21 cellular contexts compared by ENCODE assay signal in the genomic region with DNA sequence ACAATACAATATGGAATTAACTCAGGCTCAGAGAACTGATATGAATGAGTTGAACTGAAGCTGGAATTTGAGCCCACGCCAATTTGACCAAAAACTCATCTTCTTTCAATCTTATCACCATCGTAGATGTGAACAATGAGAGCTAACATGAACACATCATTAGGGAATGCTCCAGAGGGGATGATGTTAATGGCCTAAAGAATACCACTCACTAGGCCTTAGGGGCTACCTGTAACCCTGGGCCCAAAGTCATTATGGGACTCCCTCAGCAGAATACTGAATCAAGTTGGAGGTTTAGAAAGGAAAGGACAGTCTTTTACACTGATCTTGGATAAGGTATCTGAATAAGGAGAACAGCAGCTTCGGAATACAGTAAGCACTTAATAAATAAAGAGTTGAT.
DNase-seq lines count a peak whose midpoint lies in the region; ATAC-seq, FAIRE-seq and TF ChIP-seq lines count a peak whose summit lies in the region.
"Had no signal": no experiment of that assay in that cellular context is flagged by ENCODE, and none has a peak within 500 bp of the region (broad histone marks: within the 10 kb centered on the region; RNA-seq: fewer than 3 reads in every experiment).

No MANE protein-coding gene starts in this region.

- intact Hi-C loops in sciatic nerve (cut with DNase I): no loop called here

- H3K4me3 ChIP-seq in GM23338: peak overlapping the region; percentile 44; the same call in 1 of the 2 replicates
- H3K4me3 ChIP-seq in NT2/D1 (ENCODE audit: insufficient read length, low read depth): peak overlapping the region; percentile 16
- peak overlapping the region; percentile 39 for H3K4me3 ChIP-seq in iPS-18a (ENCODE audit: low read length)

- H3K36me3 ChIP-seq in GM23338 (ENCODE audit: insufficient read depth) (no peaks in the 10 kb centered on the region), NT2/D1 (ENCODE audit: insufficient read depth, insufficient read length, low read length) (no peaks in the 10 kb centered on the region), iPS-18a (ENCODE audit: control insufficient read depth, low read depth, low read length) (no peaks in the 10 kb centered on the region)

- H3K4me1 Mint-ChIP-seq in GM23338 (peaks cover 7% of the 10 kb centered on the region), neural crest cell (peaks cover 5% of the 10 kb centered on the region)
- H3K4me1 Mint-ChIP-seq: T-cell had no signal

- peak overlapping the region; percentile 11; the same call in 1 of the 2 replicates for H2AFZ ChIP-seq in GM23338

- H3K9me3 ChIP-seq in NT2/D1 (ENCODE audit: insufficient read depth, low read length) (no peaks in the 10 kb centered on the region), iPS-18a (ENCODE audit: control insufficient read depth, low read depth, low read length) (no peaks in the 10 kb centered on the region)

- H3K36me3 Mint-ChIP-seq in GM23338 (ENCODE audit: low read depth) (no peaks in the 10 kb centered on the region), neural crest cell (ENCODE audit: low read depth) (no peaks in the 10 kb centered on the region)
- H3K36me3 Mint-ChIP-seq: T-cell had no signal

- H3K4me1 ChIP-seq in GM23338 (ENCODE audit: insufficient read depth) (no peaks in the 10 kb centered on the region; the same call in 1 of the 2 replicates), NT2/D1 (ENCODE audit: insufficient read depth, insufficient read length) (no peaks in the 10 kb centered on the region), iPS-18a (ENCODE audit: control insufficient read depth, low read depth, low read length) (peaks cover 3% of the 10 kb centered on the region)

- DNase-seq in GM23338 (ENCODE audit: low spot score) (peak; percentile 13), NT2/D1 (ENCODE audit: low read depth, low spot score) (no peak), neural crest cell (ENCODE audit: low read depth, low spot score) (no peak), sciatic nerve (ENCODE audit: low spot score) (no peak), GM12891 (ENCODE audit: insufficient read length, low spot score) (no peak), NCI-H187 (lab: John Stamatoyannopoulos, UW) (no peak)
- DNase-seq: Calu3; DMS79 treated with DMSO at 0.1 percent for 48 hours; NCI-H1092; NCI-H1436 treated with DMSO at 0.1 percent for 48 hours; NCI-H1930; NCI-H2107; NCI-H524; NCI-H82; NK-92 treated with Interleukin-12 subunit alpha and Interleukin-12 subunit beta, amount 100 ng/mL, for 24 hours; RPMI8226; SHP77; T-cell had no signal

- no peaks in the 10 kb centered on the region for H3K79me2 ChIP-seq in GM23338 (replicated peaks; ENCODE audit: insufficient read depth)

- H3K9me2 ChIP-seq in GM23338 (ENCODE audit: insufficient read depth): no peaks in the 10 kb centered on the region

- H3K27ac ChIP-seq in GM23338 (ENCODE audit: low read depth) (no peak overlapping the region), iPS-18a (ENCODE audit: low read length) (no peak overlapping the region)

- H3K27me3 Mint-ChIP-seq in GM23338 (ENCODE audit: insufficient read depth, low read depth, poor library complexity): peaks cover 2% of the 10 kb centered on the region
- peaks cover 15% of the 10 kb centered on the region for H3K27me3 Mint-ChIP-seq in neural crest cell (ENCODE audit: low read depth)

- TF ChIP-seq CTCF in GM23338 (conservative IDR thresholded peaks at IDR 0.05; ENCODE audit: low read depth in 2 of 2): no peak
- no peak for TF ChIP-seq CTCF in neural crest cell (conservative IDR thresholded peaks at IDR 0.05)

- no peak overlapping the region for H3K9ac ChIP-seq in NT2/D1 (ENCODE audit: insufficient read length, low read depth)
- H3K9ac ChIP-seq in iPS-18a (ENCODE audit: low read length): peak overlapping the region; percentile 22

- H3K27me3 ChIP-seq in GM23338 (ENCODE audit: insufficient read depth) (no peaks in the 10 kb centered on the region), NT2/D1 (ENCODE audit: insufficient read depth, insufficient read length) (no peaks in the 10 kb centered on the region), iPS-18a (ENCODE audit: control insufficient read depth, insufficient read depth, low read length) (peaks cover 3% of the 10 kb centered on the region)

- H3K4me2 ChIP-seq in GM23338: peak overlapping the region; percentile 62; the same call in 1 of the 2 replicates

- peak overlapping the region; percentile 93 for H3K27ac Mint-ChIP-seq in GM23338
- H3K27ac Mint-ChIP-seq in neural crest cell (ENCODE audit: unreplicated experiment): no peak overlapping the region
- H3K27ac Mint-ChIP-seq: T-cell had no signal

- peak; percentile 65 for ATAC-seq in GM23338
- no peak for ATAC-seq in GM18505 (IDR thresholded peaks at IDR 0.05; ENCODE audit: unreplicated experiment)
- no peak for ATAC-seq in sciatic nerve
- ATAC-seq: T-cell had no signal

- H3K4me3 Mint-ChIP-seq in GM23338 (peak overlapping the region; percentile 70), neural crest cell (peak overlapping the region; percentile 67)
- H3K4me3 Mint-ChIP-seq: T-cell had no signal

- FAIRE-seq in GM12891 (lab: Jason Lieb, UNC): no peak
- FAIRE-seq: H54 had no signal

- H3K9me3 Mint-ChIP-seq in GM23338: no peaks in the 10 kb centered on the region
- H3K9me3 Mint-ChIP-seq in neural crest cell: no peaks in the 10 kb centered on the region

- H4K20me1 ChIP-seq in GM23338 (replicated peaks; ENCODE audit: insufficient read depth): no peaks in the 10 kb centered on the region

- TF ChIP-seq POLR2A in GM18505 (IDR thresholded peaks at IDR 0.05; ENCODE audit: borderline replicate concordance, extremely low read depth, insufficient read depth, insufficient read length) (no peak), GM12891 (IDR thresholded peaks at IDR 0.05; ENCODE audit: low read depth, low read length) (no peak)

- H3F3A ChIP-seq in GM23338 (replicated peaks; ENCODE audit: low read depth): no peaks in the 10 kb centered on the region

TF ChIP-seq in GM23338, 12 proteins besides CTCF, POLR2A, EP300 and RAD21 (continues in another document):
- no peak for TF ChIP-seq ZNF331 (CRISPR knock-in tag; IDR thresholded peaks at IDR 0.05; ENCODE audit: low read depth)
- TF ChIP-seq EZH2 (IDR thresholded peaks at IDR 0.05; ENCODE audit: low read depth, unreplicated experiment): no peak
- no peak for TF ChIP-seq EZH2phosphoT487 (IDR thresholded peaks at IDR 0.05; ENCODE audit: unreplicated experiment)
- TF ChIP-seq ZNF114 (CRISPR knock-in tag; IDR thresholded peaks at IDR 0.05): no peak
- no peak for TF ChIP-seq STAT1 (IDR thresholded peaks at IDR 0.05; ENCODE audit: unreplicated experiment)
- TF ChIP-seq CREB1 (CRISPR knock-in tag; IDR thresholded peaks at IDR 0.05; ENCODE audit: low read depth): no peak
- no peak for TF ChIP-seq POLR2AphosphoS5 (IDR thresholded peaks at IDR 0.05; ENCODE audit: low read depth)

TF ChIP-seq in GM12891, 5 proteins besides CTCF, POLR2A, EP300 and RAD21:
- TF ChIP-seq POU2F2 (IDR thresholded peaks at IDR 0.05; ENCODE audit: low read depth, low read length): no peak
- no peak for TF ChIP-seq TAF1 (IDR thresholded peaks at IDR 0.05; ENCODE audit: low read depth, low read length)
- TF ChIP-seq SPI1 (IDR thresholded peaks at IDR 0.05; ENCODE audit: low read depth, low read length): no peak
- no peak for TF ChIP-seq POLR2AphosphoS5 (IDR thresholded peaks at IDR 0.05; ENCODE audit: low read depth, low read length)
- TF ChIP-seq PAX5 (IDR thresholded peaks at IDR 0.05; ENCODE audit: insufficient read depth, low read length, severe bottlenecking): no peak
